Comparison of ENCODE assay signal across 13 cellular contexts in the genomic region with DNA sequence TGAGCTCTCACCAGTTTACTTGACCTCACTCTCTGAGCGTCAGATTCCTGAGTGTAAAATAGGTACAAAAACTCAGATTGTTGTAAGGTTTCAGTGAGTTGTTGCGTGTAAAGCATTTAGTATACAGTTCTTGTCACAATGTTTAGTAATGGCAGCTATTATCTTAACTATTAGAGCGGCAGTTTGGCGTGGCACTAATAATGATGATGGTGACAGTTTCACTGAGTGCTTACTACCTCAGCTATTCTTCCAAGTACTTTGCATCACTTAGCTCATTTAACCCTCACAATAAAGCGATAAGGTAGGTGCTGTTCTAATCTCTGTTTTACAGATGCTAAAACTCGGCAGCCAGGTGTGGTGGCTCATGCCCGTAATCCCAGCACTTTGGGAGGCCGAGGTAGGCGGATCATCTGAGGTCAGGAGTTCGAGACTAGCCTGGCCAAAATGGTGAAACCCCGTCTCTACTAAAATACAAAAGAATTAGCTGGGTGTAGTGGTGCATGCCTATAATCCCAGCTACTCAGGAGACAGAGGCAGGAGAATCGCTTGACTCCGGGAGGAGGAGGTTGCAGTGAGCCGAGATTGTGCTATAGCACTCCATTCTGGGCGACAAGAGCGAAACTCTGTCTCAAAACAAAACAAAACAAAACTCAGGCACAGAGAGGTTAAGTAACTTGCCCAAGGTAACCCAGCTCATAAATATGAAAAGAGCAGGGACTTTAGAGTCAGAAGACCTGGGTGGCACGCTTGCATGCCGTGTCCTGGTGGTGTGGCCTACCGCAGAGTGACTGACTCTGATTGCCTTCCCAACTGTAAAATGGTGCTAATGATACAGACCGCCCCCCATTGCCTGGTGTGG.
DNase-seq lines count a peak whose midpoint lies in the region; ATAC-seq, FAIRE-seq and TF ChIP-seq lines count a peak whose summit lies in the region.
"Had no signal": no experiment of that assay in that cellular context is flagged by ENCODE, and none has a peak within 500 bp of the region (broad histone marks: within the 10 kb centered on the region; RNA-seq: fewer than 3 reads in every experiment).

No MANE protein-coding gene starts in this region.

- H4K20me1 ChIP-seq in HepG2 (ENCODE audit: insufficient read depth, low read length), result no peaks in the 10 kb centered on the region

- H3K27me3 Mint-ChIP-seq in activated T-cell treated with anti-CD3 and anti-CD28 coated beads, Interleukin-2, amount 50 U/mL, for 4 hours (ENCODE audit: low read depth), result no peaks in the 10 kb centered on the region
- no peaks in the 10 kb centered on the region for H3K27me3 Mint-ChIP-seq in activated CD8-positive, alpha-beta T cell treated with anti-CD3 and anti-CD28 coated beads for 36 hours

- ATAC-seq in activated T-cell treated with anti-CD3 and anti-CD28 coated beads, Interleukin-2, amount 50 U/mL, for 4 hours, result no peak
- ATAC-seq in activated CD8-positive, alpha-beta T cell treated with anti-CD3 and anti-CD28 coated beads for 36 hours, result no peak
- ATAC-seq in HepG2 (no peak), GM21447 (IDR thresholded peaks at IDR 0.05; ENCODE audit: unreplicated experiment) (no peak), HG02588 (IDR thresholded peaks at IDR 0.05; ENCODE audit: unreplicated experiment) (no peak)
- ATAC-seq: Right ventricle myocardium inferior had no signal

- no peak for FAIRE-seq in HepG2 (lab: Jason Lieb, UNC)

- in situ Hi-C loops in HepG2 (cut with HindIII; ENCODE audit: extremely low pct_ligation_motif_present, low pct_unique_long_range_greater_than_20kb), result no loop called here

- H3K4me3 Mint-ChIP-seq in activated T-cell treated with anti-CD3 and anti-CD28 coated beads, Interleukin-2, amount 50 U/mL, for 4 hours, result peak overlapping the region; percentile 27
- peak overlapping the region; percentile 51 for H3K4me3 Mint-ChIP-seq in activated CD8-positive, alpha-beta T cell treated with anti-CD3 and anti-CD28 coated beads for 36 hours

- H3K27me3 ChIP-seq in HepG2 (ENCODE audit: control insufficient read depth in 1 of 2, insufficient read depth in 2 of 2, low read length in 2 of 2), result no peaks in the 10 kb centered on the region
- no peaks in the 10 kb centered on the region for H3K27me3 ChIP-seq in tibial nerve

- H3K4me3 ChIP-seq in HepG2 (replicated peaks in 1 of 3; ENCODE audit: insufficient read depth in 1 of 3, low read depth in 2 of 3, low read length in 3 of 3), result no peak overlapping the region
- H3K4me3 ChIP-seq in tibial nerve, result no peak overlapping the region

- no TSS peak for BruUV-seq in HepG2 (replicated peaks; lab: Mats Ljungman, UMichigan)

- no peaks in the 10 kb centered on the region for H3K36me3 ChIP-seq in HepG2 (replicated peaks in 1 of 2; ENCODE audit: control insufficient read depth in 1 of 2, insufficient read depth in 2 of 2, low read length in 2 of 2)
- no peaks in the 10 kb centered on the region for H3K36me3 ChIP-seq in tibial nerve
- H3K36me3 ChIP-seq: WERI-Rb-1 had no signal

- H3K36me3 Mint-ChIP-seq in activated T-cell treated with anti-CD3 and anti-CD28 coated beads, Interleukin-2, amount 50 U/mL, for 4 hours (ENCODE audit: insufficient read depth), result peaks cover 6% of the 10 kb centered on the region
- H3K36me3 Mint-ChIP-seq in activated CD8-positive, alpha-beta T cell treated with anti-CD3 and anti-CD28 coated beads for 36 hours (ENCODE audit: low read depth), result peaks cover 5% of the 10 kb centered on the region

- H3K9me3 ChIP-seq in HepG2 (ENCODE audit: low read length) (no peaks in the 10 kb centered on the region), tibial nerve (no peaks in the 10 kb centered on the region)

- CTCF ChIA-PET in activated CD8-positive, alpha-beta T cell treated with anti-CD3 and anti-CD28 coated beads for 36 hours (lab: Charles Lee), result interaction anchor here (0.6 to 2.5 kb wide), 12 partner anchors 8 to 188 kb away, joined by 3 to 13 read pairs (median 4); no protein-coding TSS in a partner anchor
- CTCF ChIA-PET in HepG2 (lab: Yijun Ruan, JAX; ENCODE audit: low intra/inter-chr PET ratio, low total read pairs), result no interaction called here

- no peak for TF ChIP-seq CTCF in activated CD8-positive, alpha-beta T cell treated with anti-CD3 and anti-CD28 coated beads for 36 hours (IDR thresholded peaks at IDR 0.05)
- no peak for TF ChIP-seq CTCF in HepG2 (CRISPR knock-in tag; IDR thresholded peaks at IDR 0.05)
- TF ChIP-seq CTCF in tibial nerve (IDR thresholded peaks at IDR 0.05), result no peak

- peak overlapping the region; percentile 87 for H3K27ac Mint-ChIP-seq in activated CD8-positive, alpha-beta T cell treated with anti-CD3 and anti-CD28 coated beads for 36 hours

- intact Hi-C loops in activated CD8-positive, alpha-beta T cell treated with anti-CD3 and anti-CD28 coated beads for 36 hours (cut with micrococcal nuclease), result loop anchor here (5.0 kb wide), 1 partner anchor 49 kb away; no protein-coding TSS in a partner anchor
- intact Hi-C loops in HepG2 (cut with micrococcal nuclease; ENCODE audit: unreplicated experiment), result no loop called here

- TF ChIP-seq EP300 in HepG2 (IDR thresholded peaks at IDR 0.05; ENCODE audit: low read depth in 2 of 2, low read length in 2 of 2), result no peak
- TF ChIP-seq EP300 in HepG2 (CRISPR knock-in tag; IDR thresholded peaks at IDR 0.05; ENCODE audit: borderline replicate concordance), result no peak
- no peak for TF ChIP-seq EP300 in tibial nerve (IDR thresholded peaks at IDR 0.05)

- no peak overlapping the region for H3K4me2 ChIP-seq in HepG2 (ENCODE audit: low read depth, low read length)

- peaks cover 86% of the 10 kb centered on the region for H3K4me1 Mint-ChIP-seq in activated T-cell treated with anti-CD3 and anti-CD28 coated beads, Interleukin-2, amount 50 U/mL, for 4 hours (ENCODE audit: low read depth)
- H3K4me1 Mint-ChIP-seq in activated CD8-positive, alpha-beta T cell treated with anti-CD3 and anti-CD28 coated beads for 36 hours (ENCODE audit: low read depth), result peaks cover 67% of the 10 kb centered on the region

- POLR2A ChIA-PET in activated CD8-positive, alpha-beta T cell treated with anti-CD3 and anti-CD28 coated beads for 36 hours (lab: Charles Lee), result interaction anchor here (0.7 to 5.2 kb wide), 13 partner anchors 11 to 124 kb away, joined by 3 to 44 read pairs (median 6); a partner anchor contains a TSS
- POLR2A ChIA-PET in HepG2 (lab: Yijun Ruan, JAX), result no interaction called here

- no peaks in the 10 kb centered on the region for H3K9me3 Mint-ChIP-seq in activated T-cell treated with anti-CD3 and anti-CD28 coated beads, Interleukin-2, amount 50 U/mL, for 4 hours
- peaks cover 2% of the 10 kb centered on the region for H3K9me3 Mint-ChIP-seq in activated CD8-positive, alpha-beta T cell treated with anti-CD3 and anti-CD28 coated beads for 36 hours

- peaks cover 25% of the 10 kb centered on the region for H3K4me1 ChIP-seq in HepG2 (ENCODE audit: insufficient read depth, low read length)
- H3K4me1 ChIP-seq in tibial nerve, result peaks cover 0 to 81% (median 46%) of the 10 kb centered on the region in 4 donors

- no peak overlapping the region for H2AFZ ChIP-seq in HepG2 (ENCODE audit: low read length)

- TF ChIP-seq RAD21 in HepG2 (CRISPR knock-in tag; IDR thresholded peaks at IDR 0.05), result no peak

- H3K79me2 ChIP-seq in HepG2 (ENCODE audit: insufficient read depth, low read length), result no peaks in the 10 kb centered on the region

- no peak for DNase-seq in activated T-cell treated with anti-CD3 and anti-CD28 coated beads, Interleukin-2, amount 50 U/mL, for 4 hours
- no peak for DNase-seq in activated T-cell treated with anti-CD3 and anti-CD28 coated beads, Interleukin-2, amount 50 U/mL, for 48 hours
- DNase-seq in activated CD8-positive, alpha-beta T cell treated with anti-CD3 and anti-CD28 coated beads for 36 hours, result no peak
- DNase-seq in HepG2 (ENCODE audit: low spot score), result no peak
- DNase-seq in tibial nerve (ENCODE audit: low spot score in 2 of 2), result no peak
- DNase-seq in CD1c-positive myeloid dendritic cell (ENCODE audit: extremely low spot score), result no peak
- DNase-seq: glutamatergic neuron, NCI-H226, substantia nigra, WERI-Rb-1 had no signal

- no peak overlapping the region for H3K9ac ChIP-seq in HepG2 (ENCODE audit: insufficient read depth, low read depth, low read length)

- TF ChIP-seq POLR2A in HepG2 (IDR thresholded peaks at IDR 0.05; ENCODE audit: insufficient read depth in 1 of 2, low read depth in 2 of 2, low read length in 2 of 2) (no peak), tibial nerve (IDR thresholded peaks at IDR 0.05) (no peak)

- H3K27ac ChIP-seq in HepG2 (ENCODE audit: extremely low read length, insufficient read depth, low read length) (no peak overlapping the region), tibial nerve (peak overlapping the region in 3 of 4 donors; percentile 48 to 62 (median 58))
- H3K27ac ChIP-seq: WERI-Rb-1 had no signal

- WGBS in HepG2 (ENCODE audit: low lambda C conversion rate), result 82% methylated on average over 18 of the region's 20 CpGs
- WGBS in tibial nerve, 2 donors, result 89 to 90% methylated on average over 20 of the region's 20 CpGs

TF ChIP-seq in HepG2, 621 proteins besides CTCF, POLR2A, EP300 and RAD21:
- peak; percentile 14 to 41; a peak in 1 of 4 replicates for TF ChIP-seq MAFK (conservative IDR thresholded peaks at IDR 0.05 in 1 of 2, IDR thresholded peaks at IDR 0.05 in 1 of 2; ENCODE audit: low read length in 2 of 2)
- no peak for TF ChIP-seq ZSCAN20 (CRISPR knock-in tag; IDR thresholded peaks at IDR 0.05; ENCODE audit: borderline replicate concordance)
- TF ChIP-seq, protein P1, sequence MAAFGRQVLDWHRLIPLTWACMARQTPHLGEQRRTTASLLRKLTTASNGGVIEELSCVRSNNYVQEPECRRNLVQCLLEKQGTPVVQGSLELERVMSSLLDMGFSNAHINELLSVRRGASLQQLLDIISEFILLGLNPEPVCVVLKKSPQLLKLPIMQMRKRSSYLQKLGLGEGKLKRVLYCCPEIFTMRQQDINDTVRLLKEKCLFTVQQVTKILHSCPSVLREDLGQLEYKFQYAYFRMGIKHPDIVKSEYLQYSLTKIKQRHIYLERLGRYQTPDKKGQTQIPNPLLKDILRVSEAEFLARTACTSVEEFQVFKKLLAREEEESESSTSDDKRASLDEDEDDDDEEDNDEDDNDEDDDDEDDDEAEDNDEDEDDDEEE (CRISPR knock-in tag; IDR thresholded peaks at IDR 0.05), result no peak
- 0 out of 2 replicates have a peak, but pooled peaks have one; percentile 8 for TF ChIP-seq MAFF (IDR thresholded peaks at IDR 0.05; ENCODE audit: low read depth, low read length)
- no peak for TF ChIP-seq ZNF138 (CRISPR knock-in tag; IDR thresholded peaks at IDR 0.05; ENCODE audit: low read depth)
- TF ChIP-seq ZNF768 (CRISPR knock-in tag; IDR thresholded peaks at IDR 0.05), result peak; percentile 77
TF ChIP-seq in HepG2: peak in this region for 3.
